In genomic region chr9:136805207-136805740, GRCh38 we compare ENCODE assay signal across 23 cellular contexts. TPM values are rescaled to one million over a fixed set of nuclear protein-coding genes. Genes with fewer than 3 reads are reported as not detected.
DNase-seq lines count a peak whose midpoint lies in the region; ATAC-seq and TF ChIP-seq lines count a peak whose summit lies in the region.
"Had no signal": no experiment of that assay in that cellular context is flagged by ENCODE, and none has a peak within 500 bp of the region (broad histone marks: within the 10 kb centered on the region; RNA-seq: fewer than 3 reads in every experiment).

No MANE protein-coding gene starts in this region.

- DNase-seq in left ventricle myocardium superior (peak; percentile 28), right cardiac atrium (no peak), WERI-Rb-1 (no peak), memory B cell (ENCODE audit: low spot score in 2 of 2) (no peak), Calu3 (no peak), PC-9 (no peak)
- DNase-seq: activated B cell treated with CpG ODN at 0.5 μM for 24 hours, activated gamma-delta T cell, amygdala, BE2C, caudate nucleus, GF-D8, left colon, NCI-H1436, NCI-H524 treated with DMSO at 0.1 percent for 48 hours, SJCRH30 had no signal

- H3K36me3 Mint-ChIP-seq in memory B cell (peaks cover 10% of the 10 kb centered on the region), Calu3 (ENCODE audit: insufficient read depth, unreplicated experiment) (peaks cover 34% of the 10 kb centered on the region)

- ATAC-seq in left ventricle myocardium superior (no peak), right cardiac atrium (no peak), memory B cell (ENCODE audit: low read depth) (no peak), HG03378 (IDR thresholded peaks at IDR 0.05; ENCODE audit: unreplicated experiment) (no peak), GM18517 (IDR thresholded peaks at IDR 0.05; ENCODE audit: unreplicated experiment) (no peak)
- ATAC-seq: left colon had no signal

- no peak overlapping the region for H3K27ac Mint-ChIP-seq in memory B cell
- no peak overlapping the region for H3K27ac Mint-ChIP-seq in Calu3 (ENCODE audit: unreplicated experiment)
- H3K27ac Mint-ChIP-seq: activated B cell treated with CpG ODN at 0.5 μM for 24 hours; mesothelial cell of epicardium; T-helper 1 cell treated with Interleukin-12 subunit alpha and Interleukin-12 subunit beta and Interleukin-4 antibody, amounts not matched to agents 30 μg/mL and 1 μg/mL, for 36 hours had no signal

- peak overlapping the region; percentile 24 for H3K4me3 Mint-ChIP-seq in memory B cell
- no peak overlapping the region for H3K4me3 Mint-ChIP-seq in Calu3 (ENCODE audit: low read depth, unreplicated experiment)
- H3K4me3 Mint-ChIP-seq: activated B cell treated with CpG ODN at 0.5 μM for 24 hours; T-helper 1 cell treated with Interleukin-12 subunit alpha and Interleukin-12 subunit beta and Interleukin-4 antibody, amounts not matched to agents 30 μg/mL and 1 μg/mL, for 36 hours had no signal

- intact Hi-C loops in left ventricle myocardium superior (cut with micrococcal nuclease): no loop called here
- intact Hi-C loops in right cardiac atrium (cut with DNase I): no loop called here
- intact Hi-C loops in Calu3 (cut with micrococcal nuclease; ENCODE audit: unreplicated experiment): no loop called here
- intact Hi-C loops in PC-9 (cut with micrococcal nuclease; ENCODE audit: unreplicated experiment): no loop called here

- H3K4me3 ChIP-seq in right cardiac atrium (ENCODE audit: low read length): no peak overlapping the region
- H3K4me3 ChIP-seq in WERI-Rb-1 (ENCODE audit: low read depth, low read length): no peak overlapping the region
- no peak overlapping the region for H3K4me3 ChIP-seq in PC-9
- H3K4me3 ChIP-seq: esophagus muscularis mucosa, HAP-1, SJCRH30 had no signal

- H3K4me2 ChIP-seq in PC-9: no peak overlapping the region

- H3K27me3 Mint-ChIP-seq in memory B cell: peaks cover 4% of the 10 kb centered on the region
- no peaks in the 10 kb centered on the region for H3K27me3 Mint-ChIP-seq in Calu3 (ENCODE audit: unreplicated experiment)
- H3K27me3 Mint-ChIP-seq: activated B cell treated with CpG ODN at 0.5 μM for 24 hours had no signal

- no peak overlapping the region for H2AFZ ChIP-seq in PC-9

- H3K4me1 ChIP-seq in right cardiac atrium (ENCODE audit: control insufficient read depth, insufficient read depth, low read length): no peaks in the 10 kb centered on the region
- H3K4me1 ChIP-seq in PC-9 (replicated peaks; ENCODE audit: insufficient read depth): peaks cover 32% of the 10 kb centered on the region

- H3K9me3 Mint-ChIP-seq in memory B cell: no peaks in the 10 kb centered on the region
- H3K9me3 Mint-ChIP-seq in Calu3 (ENCODE audit: low read depth, unreplicated experiment): no peaks in the 10 kb centered on the region
- H3K9me3 Mint-ChIP-seq: activated B cell treated with CpG ODN at 0.5 μM for 24 hours; mesothelial cell of epicardium; T-helper 1 cell treated with Interleukin-12 subunit alpha and Interleukin-12 subunit beta and Interleukin-4 antibody, amounts not matched to agents 30 μg/mL and 1 μg/mL, for 36 hours had no signal

- BruUV-seq in Calu3 (replicated peaks; lab: Mats Ljungman, UMichigan): no TSS peak
- BruUV-seq in PC-9 (replicated peaks; lab: Mats Ljungman, UMichigan): no TSS peak

- H3K27ac ChIP-seq in right cardiac atrium (ENCODE audit: low read length) (no peak overlapping the region), WERI-Rb-1 (peak overlapping the region; percentile 90), PC-9 (no peak overlapping the region)
- H3K27ac ChIP-seq: esophagus muscularis mucosa, SJCRH30 had no signal

- CTCF ChIA-PET in Calu3 (lab: Charles Lee) (no interaction called here), PC-9 (lab: Charles Lee) (interaction anchor here (0.6 kb wide), 1 partner anchor 75 kb away, joined by 13 read pairs; no protein-coding TSS in a partner anchor)

- H4K20me1 ChIP-seq in PC-9 (ENCODE audit: insufficient read depth): peaks cover 9% of the 10 kb centered on the region; the same call in 1 of the 2 replicates

- peaks cover 21% of the 10 kb centered on the region for H3K79me2 ChIP-seq in PC-9 (ENCODE audit: low read depth)

- TF ChIP-seq CTCF in WERI-Rb-1 (IDR thresholded peaks at IDR 0.05; ENCODE audit: low read depth, low read length): no peak
- TF ChIP-seq CTCF in Calu3 (IDR thresholded peaks at IDR 0.05; ENCODE audit: unreplicated experiment): no peak
- TF ChIP-seq CTCF in PC-9 (conservative IDR thresholded peaks at IDR 0.05): no peak

- H3K4me1 Mint-ChIP-seq in memory B cell (peaks cover 26% of the 10 kb centered on the region), Calu3 (ENCODE audit: low read depth, unreplicated experiment) (peaks cover 11% of the 10 kb centered on the region)

- POLR2A ChIA-PET in PC-9 (lab: Charles Lee; ENCODE audit: unreplicated experiment): no interaction called here

- H3K36me3 ChIP-seq in WERI-Rb-1: peaks cover 53% of the 10 kb centered on the region
- peaks cover 5% of the 10 kb centered on the region; the same call in 1 of the 2 replicates for H3K36me3 ChIP-seq in PC-9 (ENCODE audit: low read depth)

- peaks cover 19% of the 10 kb centered on the region for H3F3A ChIP-seq in PC-9 (ENCODE audit: insufficient read depth, low read depth)

- no peaks in the 10 kb centered on the region for H3K27me3 ChIP-seq in right cardiac atrium (ENCODE audit: control insufficient read depth, insufficient read depth)
- H3K27me3 ChIP-seq in WERI-Rb-1 (ENCODE audit: insufficient read depth, low read depth, severe bottlenecking): no peaks in the 10 kb centered on the region
- no peaks in the 10 kb centered on the region for H3K27me3 ChIP-seq in PC-9 (ENCODE audit: insufficient read depth, low read depth)
- H3K27me3 ChIP-seq: BE2C had no signal

- no peaks in the 10 kb centered on the region for H3K9me2 ChIP-seq in PC-9 (ENCODE audit: insufficient read depth)

- 86% methylated on average over 12 of the region's 12 CpGs for WGBS in right cardiac atrium

- H3K9me3 ChIP-seq in right cardiac atrium (ENCODE audit: control insufficient read depth, low read length) (no peaks in the 10 kb centered on the region), WERI-Rb-1 (ENCODE audit: severe bottlenecking) (no peaks in the 10 kb centered on the region), PC-9 (ENCODE audit: insufficient read depth, low read depth) (no peaks in the 10 kb centered on the region)
- H3K9me3 ChIP-seq: BE2C, esophagus muscularis mucosa, HAP-1, SJCRH30 had no signal

RNA-seq across cellular contexts. Expression of gene RABL6, which starts 2.5 kb away (rescaled TPM):
- total RNA-seq in left ventricle myocardium superior (73.0 TPM), right cardiac atrium (10 to 100 TPM; 67.3 to 73.6 (median 71.6) TPM), Calu3 (2022) (68.9 and 72.4 TPM in 2 replicates), PC-9 (2021) (116 and 136 TPM in 2 replicates)
- 87.2 TPM for polyA plus RNA-seq in right cardiac atrium

RNA-seq across cellular contexts. Expression of gene CCDC183, which starts 9.1 kb away (rescaled TPM):
- total RNA-seq in left ventricle myocardium superior: 2.2 TPM
- total RNA-seq in right cardiac atrium: 1 to 10 TPM; 2.0 to 5.0 (median 2.6) TPM
- polyA plus RNA-seq in right cardiac atrium: 3.8 TPM
- total RNA-seq in Calu3 (2022): 0.38 TPM in 1 of 2 replicates, not detected in the other
- total RNA-seq in PC-9 (2021): 3.6 and 5.3 TPM in 2 replicates
- total RNA-seq: activated B cell treated with CpG ODN at 0.5 μM for 24 hours had no signal

RNA-seq across cellular contexts. Expression of gene TMEM141, which starts 14.1 kb away (rescaled TPM):
- total RNA-seq in left ventricle myocardium superior (74.2 TPM), right cardiac atrium (100 to 1,000 TPM in 2 of 4 donors, 10 to 100 TPM in 2; 73.6 to 115 (median 100) TPM), Calu3 (2022) (64.1 and 75.8 TPM in 2 replicates), PC-9 (2021) (83.6 and 124 TPM in 2 replicates)
- 158 TPM for polyA plus RNA-seq in right cardiac atrium

RNA-seq across cellular contexts. Expression of gene AJM1, which starts 37.0 kb away (rescaled TPM):
- 9.1 TPM for total RNA-seq in left ventricle myocardium superior
- 10 to 100 TPM in 1 of 4 donors, 1 to 10 TPM in 3; 4.4 to 11.5 (median 8.0) TPM for total RNA-seq in right cardiac atrium
- 4.3 TPM for polyA plus RNA-seq in right cardiac atrium
- total RNA-seq in Calu3 (2022): 2.9 and 3.2 TPM in 2 replicates
- 5.3 and 5.9 TPM in 2 replicates for total RNA-seq in PC-9 (2021)

RNA-seq across cellular contexts. Expression of gene LCN15, which starts 41.0 kb away (rescaled TPM):
- total RNA-seq in left ventricle myocardium superior (0.59 TPM), right cardiac atrium (1 to 10 TPM in 2 of 4 donors, under 1 TPM in 2; 0.32 to 1.3 (median 0.87) TPM), Calu3 (2022) (not detected in 2 replicates), PC-9 (2021) (not detected in 2 replicates)
- polyA plus RNA-seq in right cardiac atrium: 2.1 TPM
- total RNA-seq: activated B cell treated with CpG ODN at 0.5 μM for 24 hours, esophagus muscularis mucosa, MCF 10A, SJCRH30 had no signal
